ENCODE assay signal across 2 cellular contexts in genomic region chr17:80751460-80752368, GRCh38.
TF ChIP-seq lines count a peak whose summit lies in the region.

No MANE protein-coding gene starts in this region.

TF ChIP-seq in SK-N-SH treated with all-trans-retinoic acid at 6 μM for 48 hours, 23 proteins besides CTCF, POLR2A, EP300 and RAD21 (continued from another document):
- TF ChIP-seq CREB5 (CRISPR knock-in tag; IDR thresholded peaks at IDR 0.05; ENCODE audit: low read depth) = no peak
- no peak for TF ChIP-seq PATZ1 (CRISPR knock-in tag; IDR thresholded peaks at IDR 0.05; ENCODE audit: borderline replicate concordance)
- TF ChIP-seq TOX (CRISPR knock-in tag; IDR thresholded peaks at IDR 0.05; ENCODE audit: borderline replicate concordance) = no peak

TF ChIP-seq in SK-N-SH, 30 proteins besides CTCF, POLR2A, EP300 and RAD21 (continued from another document):
- TF ChIP-seq USF1 (IDR thresholded peaks at IDR 0.05; ENCODE audit: borderline replicate concordance, low read depth) (no peak), RCOR1 (IDR thresholded peaks at IDR 0.05; ENCODE audit: low read length) (no peak), POLR2AphosphoS5 (IDR thresholded peaks at IDR 0.05; ENCODE audit: low read depth, low read length) (no peak), MEF2A (IDR thresholded peaks at IDR 0.05; ENCODE audit: borderline replicate concordance, low read depth) (no peak), EZH2phosphoT487 (IDR thresholded peaks at IDR 0.05; ENCODE audit: borderline replicate concordance, low read depth) (no peak), GABPA (IDR thresholded peaks at IDR 0.05; ENCODE audit: low read depth) (no peak), MAX (IDR thresholded peaks at IDR 0.05; ENCODE audit: low read depth) (no peak)
